8 cellular contexts compared by ENCODE assay signal in genomic region chr1:100265931-100266830, GRCh38. TPM values are rescaled to one million over a fixed set of nuclear protein-coding genes. Genes with fewer than 3 reads are reported as not detected.
A peak's percentile ranks its signal among the peaks of the same experiment; 100 is the strongest.
DNase-seq lines count a peak whose midpoint lies in the region; TF ChIP-seq lines count a peak whose summit lies in the region.

TSS of gene RTCA (plus strand) at chr1:100266216. CDS start at chr1:100266376, 160 bp downstream.

- H3K14ac ChIP-seq in H9 (ENCODE audit: insufficient read depth, low read length), result peak within 1 kb of the TSS; percentile 89

- no peak within 1 kb of the TSS for H4K91ac ChIP-seq in H9 (ENCODE audit: insufficient read length, low read depth, low read length)

- no peak within 1 kb of the TSS for H4K8ac ChIP-seq in H9 (replicated peaks; ENCODE audit: insufficient read length, low read depth, low read length)

- peak within 1 kb of the TSS; percentile 83 for H3K9ac ChIP-seq in H9 (ENCODE audit: extremely low read depth, insufficient read length, low read length)
- peak within 1 kb of the TSS; percentile 84 for H3K9ac ChIP-seq in neural cell (ENCODE audit: low read length)

- TF ChIP-seq RAD21 in neural cell (conservative IDR thresholded peaks at IDR 0.05), result peak; percentile 19

- peaks cover 18 to 32% of the 10 kb centered on the region in 2 experiments for H3K9me3 Mint-ChIP-seq in H9

- no peaks in the 10 kb centered on the region for H3F3A ChIP-seq in neural cell (ENCODE audit: insufficient read depth, low read length, poor library complexity, severe bottlenecking)

- H2AK5ac ChIP-seq in H9 (ENCODE audit: insufficient read length, low read length), result no peak within 1 kb of the TSS

- H3K36me3 Mint-ChIP-seq in H9 (ENCODE audit: insufficient read depth in 1 of 3, low read depth in 3 of 3), result peaks cover 41 to 61% (median 54%) of the 10 kb centered on the region in 3 experiments

- peaks cover 6% of the 10 kb centered on the region for H3K23me2 ChIP-seq in H9 (ENCODE audit: insufficient read length, low read depth, low read length, poor library complexity, severe bottlenecking)

- H3K27ac ChIP-seq in H9 (ENCODE audit: insufficient read length, low read depth, low read length), result no peak within 1 kb of the TSS
- H3K27ac ChIP-seq in neural cell (ENCODE audit: low read length), result peak within 1 kb of the TSS; percentile 82
- H3K27ac ChIP-seq in stomach, result peak within 1 kb of the TSS; percentile 88 to 95 (median 89)

- H3K4me3 ChIP-seq in MG63, result peak within 1 kb of the TSS; percentile 68
- peak within 1 kb of the TSS; percentile 84 for H3K4me3 ChIP-seq in neural cell (ENCODE audit: low read length)
- peak within 1 kb of the TSS; percentile 80 to 97 (median 92) for H3K4me3 ChIP-seq in stomach

- H3K9me3 ChIP-seq in H9 (ENCODE audit: control insufficient read depth, low read depth, low read length) (no peaks in the 10 kb centered on the region), MG63 (peaks cover 4% of the 10 kb centered on the region; the same call in 1 of the 2 replicates), neural cell (ENCODE audit: low read length) (no peaks in the 10 kb centered on the region), stomach (no peaks in the 10 kb centered on the region)

- TF ChIP-seq EP300 in neural cell (conservative IDR thresholded peaks at IDR 0.05; ENCODE audit: poor library complexity, severe bottlenecking), result no peak
- no peak for TF ChIP-seq EP300 in stomach (IDR thresholded peaks at IDR 0.05)

- H3K4ac ChIP-seq in H9 (ENCODE audit: low read depth, low read length), result no peak within 1 kb of the TSS

- H3K79me2 ChIP-seq in H9 (ENCODE audit: insufficient read depth, low read length) (no peaks in the 10 kb centered on the region), neural cell (replicated peaks; ENCODE audit: insufficient read depth, low read length) (peaks cover 20% of the 10 kb centered on the region)

- no peaks in the 10 kb centered on the region for H3K9me2 ChIP-seq in neural cell (ENCODE audit: insufficient read depth, low read length)

- WGBS in H9 (ENCODE audit: extremely low coverage, insufficient read length, low lambda C conversion rate), result no CpG with 5 or more reads among the region's 56 CpGs
- WGBS in stomach, 5 donors, result 0% methylated on average over 35 to 56 of the region's 56 CpGs

- intact Hi-C loops in stomach (cut with DNase I; ENCODE audit: low total_unique reads), result no loop called here

- H3K56ac ChIP-seq in H9 (ENCODE audit: insufficient read length, low read depth, low read length), result no peak within 1 kb of the TSS

- no peak within 1 kb of the TSS for H2BK12ac ChIP-seq in H9 (ENCODE audit: insufficient read length, low read depth, low read length)

- no peak within 1 kb of the TSS for H3T11ph ChIP-seq in H9 (ENCODE audit: low read length)

- no peak within 1 kb of the TSS for H4K5ac ChIP-seq in H9 (ENCODE audit: insufficient read length, low read depth, low read length)

- no peak within 1 kb of the TSS for H2BK120ac ChIP-seq in H9 (ENCODE audit: low read depth, low read length, poor library complexity, severe bottlenecking)

- H3K4me1 Mint-ChIP-seq in H9, result peaks cover 6 to 11% of the 10 kb centered on the region in 2 experiments

- peaks cover 3% of the 10 kb centered on the region for H3K27me3 Mint-ChIP-seq in H9 (ENCODE audit: low read depth)

- TF ChIP-seq CTCF in H9 (conservative IDR thresholded peaks at IDR 0.05), result no peak
- TF ChIP-seq CTCF in neural cell (IDR thresholded peaks at IDR 0.05; ENCODE audit: poor library complexity, severe bottlenecking), result peak; percentile 7
- TF ChIP-seq CTCF in stomach (IDR thresholded peaks at IDR 0.05), result no peak

- no peak within 1 kb of the TSS for H2BK15ac ChIP-seq in H9 (ENCODE audit: low read depth, low read length)

- H2BK20ac ChIP-seq in H9 (ENCODE audit: low read depth, low read length, poor library complexity, severe bottlenecking), result no peak within 1 kb of the TSS

- H3K27ac Mint-ChIP-seq in H9, result peak within 1 kb of the TSS; percentile 96 to 99 (median 98)

- H3K18ac ChIP-seq in H9 (ENCODE audit: insufficient read length, low read depth, low read length), result peak within 1 kb of the TSS; percentile 54

- DNase-seq in ELF-1 (ENCODE audit: low read depth, low spot score), result peak; percentile 94
- peak; percentile 94 for DNase-seq in H9
- peak; percentile 94 for DNase-seq in MG63
- peak; percentile 73 for DNase-seq in SHP77 treated with DMSO at 0.1 percent for 48 hours (lab: John Stamatoyannopoulos, UW)
- DNase-seq in activated gamma-delta T cell (lab: John Stamatoyannopoulos, UW), result peak; percentile 89
- peak; percentile 94 for DNase-seq in fibroblast of the conjunctiva (ENCODE audit: low read depth)
- DNase-seq in stomach, result peak; percentile 98

- TF ChIP-seq POLR2A in stomach (IDR thresholded peaks at IDR 0.05), result peak in 1 of 4 donors; percentile 23

- H3K4me1 ChIP-seq in H9 (ENCODE audit: insufficient read depth, low read length), result no peaks in the 10 kb centered on the region
- peaks cover 6 to 53% (median 35%) of the 10 kb centered on the region in 4 donors for H3K4me1 ChIP-seq in stomach

- H3K36me3 ChIP-seq in MG63, result peaks cover 33% of the 10 kb centered on the region
- H3K36me3 ChIP-seq in neural cell (ENCODE audit: insufficient read depth, low read length), result no peaks in the 10 kb centered on the region
- peaks cover 9 to 37% (median 36%) of the 10 kb centered on the region in 4 donors for H3K36me3 ChIP-seq in stomach

- H2AFZ ChIP-seq in H9 (ENCODE audit: low read length) (peak within 1 kb of the TSS; percentile 70), neural cell (ENCODE audit: low read depth, low read length) (peak within 1 kb of the TSS; percentile 95)

- H4K20me1 ChIP-seq in H9 (ENCODE audit: control insufficient read depth, insufficient read depth, insufficient read length) (no peaks in the 10 kb centered on the region), neural cell (ENCODE audit: insufficient read depth) (no peaks in the 10 kb centered on the region)

- peaks cover 4% of the 10 kb centered on the region for H3K79me1 ChIP-seq in H9 (ENCODE audit: insufficient read depth, low read depth, low read length, poor library complexity, severe bottlenecking)

- H3K23ac ChIP-seq in H9 (ENCODE audit: insufficient read length, low read depth, low read length), result no peak within 1 kb of the TSS

- H3K27me3 ChIP-seq in H9 (ENCODE audit: insufficient read depth, low read length) (no peaks in the 10 kb centered on the region), MG63 (no peaks in the 10 kb centered on the region), neural cell (ENCODE audit: insufficient read depth, low read depth, low read length) (no peaks in the 10 kb centered on the region), stomach (no peaks in the 10 kb centered on the region)

- no peak within 1 kb of the TSS for H2BK5ac ChIP-seq in H9 (ENCODE audit: insufficient read length, low read length)

- H3K4me2 ChIP-seq in H9 (ENCODE audit: insufficient read depth, insufficient read length, low read length) (peak within 1 kb of the TSS; percentile 81), neural cell (ENCODE audit: low read length) (peak within 1 kb of the TSS; percentile 95)

- H3K4me3 Mint-ChIP-seq in H9, result peak within 1 kb of the TSS; percentile 98 to 99

TF ChIP-seq in neural cell, 6 proteins besides CTCF, POLR2A, EP300 and RAD21:
- TF ChIP-seq TAF1 (IDR thresholded peaks at IDR 0.05; ENCODE audit: low read depth), result peak; percentile 78
- no peak for TF ChIP-seq EZH2 (IDR thresholded peaks at IDR 0.05; ENCODE audit: borderline replicate concordance, insufficient read depth, low read length, poor library complexity, severe bottlenecking)
- TF ChIP-seq, protein P1, sequence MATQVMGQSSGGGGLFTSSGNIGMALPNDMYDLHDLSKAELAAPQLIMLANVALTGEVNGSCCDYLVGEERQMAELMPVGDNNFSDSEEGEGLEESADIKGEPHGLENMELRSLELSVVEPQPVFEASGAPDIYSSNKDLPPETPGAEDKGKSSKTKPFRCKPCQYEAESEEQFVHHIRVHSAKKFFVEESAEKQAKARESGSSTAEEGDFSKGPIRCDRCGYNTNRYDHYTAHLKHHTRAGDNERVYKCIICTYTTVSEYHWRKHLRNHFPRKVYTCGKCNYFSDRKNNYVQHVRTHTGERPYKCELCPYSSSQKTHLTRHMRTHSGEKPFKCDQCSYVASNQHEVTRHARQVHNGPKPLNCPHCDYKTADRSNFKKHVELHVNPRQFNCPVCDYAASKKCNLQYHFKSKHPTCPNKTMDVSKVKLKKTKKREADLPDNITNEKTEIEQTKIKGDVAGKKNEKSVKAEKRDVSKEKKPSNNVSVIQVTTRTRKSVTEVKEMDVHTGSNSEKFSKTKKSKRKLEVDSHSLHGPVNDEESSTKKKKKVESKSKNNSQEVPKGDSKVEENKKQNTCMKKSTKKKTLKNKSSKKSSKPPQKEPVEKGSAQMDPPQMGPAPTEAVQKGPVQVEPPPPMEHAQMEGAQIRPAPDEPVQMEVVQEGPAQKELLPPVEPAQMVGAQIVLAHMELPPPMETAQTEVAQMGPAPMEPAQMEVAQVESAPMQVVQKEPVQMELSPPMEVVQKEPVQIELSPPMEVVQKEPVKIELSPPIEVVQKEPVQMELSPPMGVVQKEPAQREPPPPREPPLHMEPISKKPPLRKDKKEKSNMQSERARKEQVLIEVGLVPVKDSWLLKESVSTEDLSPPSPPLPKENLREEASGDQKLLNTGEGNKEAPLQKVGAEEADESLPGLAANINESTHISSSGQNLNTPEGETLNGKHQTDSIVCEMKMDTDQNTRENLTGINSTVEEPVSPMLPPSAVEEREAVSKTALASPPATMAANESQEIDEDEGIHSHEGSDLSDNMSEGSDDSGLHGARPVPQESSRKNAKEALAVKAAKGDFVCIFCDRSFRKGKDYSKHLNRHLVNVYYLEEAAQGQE (IDR thresholded peaks at IDR 0.05; ENCODE audit: borderline replicate concordance), result peak; percentile 67
- TF ChIP-seq MXI1 (conservative IDR thresholded peaks at IDR 0.05; ENCODE audit: poor library complexity, severe bottlenecking), result peak; percentile 86
- TF ChIP-seq POLR2AphosphoS5 (IDR thresholded peaks at IDR 0.05), result peak; percentile 80
- TF ChIP-seq SMC3 (conservative IDR thresholded peaks at IDR 0.05; ENCODE audit: poor library complexity), result peak; percentile 42

RNA-seq across cellular contexts. Expression of gene RTCA, which starts in this region (rescaled TPM):
- 29.5 and 33.6 TPM in 2 replicates for total RNA-seq in H9 (2021)
- 27.3 and 36.8 TPM in 2 replicates for total RNA-seq in MG63 (2014; rRNA removed; shearing (Covaris generic); ENCODE audit: low replicate concordance)
- 79.7 and 95.2 TPM in 2 replicates for polyA plus RNA-seq in neural cell
- 60.1 and 66.8 TPM in 2 replicates for polyA minus RNA-seq in neural cell
- 10 to 100 TPM; 16.5 to 51.9 (median 19.8) TPM for total RNA-seq in stomach
- polyA plus RNA-seq in stomach, result 10 to 100 TPM; 22.1 to 29.6 (median 22.6) TPM
